8 cellular contexts compared by ENCODE assay signal in the genomic region with DNA sequence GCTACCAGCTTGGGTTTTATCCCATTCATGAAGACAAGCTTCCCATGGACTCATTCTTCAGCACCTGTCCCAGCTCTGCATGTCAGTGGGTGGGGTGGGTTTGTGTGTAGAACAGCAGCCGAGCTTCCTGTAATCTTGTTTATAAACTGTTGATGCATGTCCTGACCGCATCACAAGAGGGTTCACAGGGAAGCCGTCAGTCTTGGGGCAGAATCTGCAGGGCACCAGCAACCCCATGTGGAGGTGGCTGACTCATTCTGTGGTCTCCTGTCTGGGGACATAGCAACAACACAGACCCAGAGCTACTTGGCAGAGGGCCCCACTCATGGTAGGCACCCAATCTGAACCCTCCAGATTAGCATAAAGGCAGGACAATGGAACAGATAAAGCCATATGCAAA. TPM values are rescaled to one million over a fixed set of nuclear protein-coding genes. Genes with fewer than 3 reads are reported as not detected.
DNase-seq lines count a peak whose midpoint lies in the region; ATAC-seq lines count a peak whose summit lies in the region.

No MANE protein-coding gene starts in this region.

- no peaks in the 10 kb centered on the region for H3K9me3 ChIP-seq in right cardiac atrium (ENCODE audit: control insufficient read depth, low read length)

- H3K4me1 ChIP-seq in right cardiac atrium (ENCODE audit: control insufficient read depth, insufficient read depth, low read length): peaks cover 12% of the 10 kb centered on the region

- 50% methylated on average over 3 of the region's 3 CpGs for WGBS in right cardiac atrium

- no peaks in the 10 kb centered on the region for H3K27me3 ChIP-seq in right cardiac atrium (ENCODE audit: control insufficient read depth, insufficient read depth)

- DNase-seq in AG08396 (ENCODE audit: low spot score) (peak; percentile 61), RPMI7951 (ENCODE audit: low read depth) (peak; percentile 97), right cardiac atrium (peak; percentile 44 to 74 (median 72)), cerebellar cortex (ENCODE audit: low spot score) (no peak)
- DNase-seq in activated effector memory CD4-positive, alpha-beta T cell treated with Interleukin-2 at 50 U/mL for 16 hours: peak; percentile 86
- DNase-seq in stimulated activated CD8-positive, alpha-beta memory T cell treated with anti-CD3 and anti-CD28 coated beads, Interleukin-12 subunit alpha, Interleukin-12 subunit beta, amount 100 ng/mL, for 24 hours (ENCODE audit: extremely low read depth): peak; percentile 57

- intact Hi-C loops in right cardiac atrium (cut with DNase I): no loop called here

- no peak overlapping the region for H3K4me3 ChIP-seq in right cardiac atrium (ENCODE audit: low read length)

- ATAC-seq in GM18909 (IDR thresholded peaks at IDR 0.05; ENCODE audit: poor library complexity, unreplicated experiment) (peak; percentile 89), HG03196 (IDR thresholded peaks at IDR 0.05; ENCODE audit: unreplicated experiment) (peak; percentile 83), right cardiac atrium (peak; percentile 63 to 76)

- peak overlapping the region; percentile 19 for H3K27ac ChIP-seq in right cardiac atrium (ENCODE audit: low read length)

RNA-seq across cellular contexts. Expression of gene DAPK2, which starts 35.6 kb away (rescaled TPM):
- total RNA-seq in RPMI7951 (2014; rRNA removed; shearing (Covaris generic)): under 0.01 and 0.49 TPM in 2 replicates
- 10 to 100 TPM; 83.5 to 95.1 (median 88.1) TPM for total RNA-seq in right cardiac atrium
- 48.8 TPM for polyA plus RNA-seq in right cardiac atrium

Comparison
In these comparisons a context has a peak if more than half of its experiments do, and no peak if none do; other contexts are left out.
1. RNA of gene DAPK2, which starts 35.6 kb away (total RNA-seq): 83.5 to 95.1 TPM in right cardiac atrium; under 0.01 to 0.49 TPM in RPMI7951; every median in the first group is over 10 times any median in the second.
2. Peak in every context shown above with its lines, with median percentiles within 50 percentile points of each other: ATAC-seq.